ENCODE assay signal across 8 cellular contexts in genomic region chr3:4741404-4742307, GRCh38.
DNase-seq lines count a peak whose midpoint lies in the region; ATAC-seq and TF ChIP-seq lines count a peak whose summit lies in the region.

No MANE protein-coding gene starts in this region.

- WGBS in spleen, 5 donors = 37 to 58% (median 44%) methylated on average over 14 of the region's 14 CpGs

- no peak overlapping the region for H3K4me3 ChIP-seq in spleen

- no peak for TF ChIP-seq CTCF in spleen (IDR thresholded peaks at IDR 0.05 in 8 of 11, conservative IDR thresholded peaks at IDR 0.05 in 3 of 11)

- H3K27ac Mint-ChIP-seq in immature natural killer cell = peak overlapping the region; percentile 94 to 98 (median 96)

- peaks cover 12 to 64% (median 34%) of the 10 kb centered on the region in 6 donors for H3K4me1 ChIP-seq in spleen

- H3K4me1 Mint-ChIP-seq in immature natural killer cell = peaks cover 71 to 84% of the 10 kb centered on the region in 2 donors

- peaks cover 2 to 8% (median 5%) of the 10 kb centered on the region in 3 donors for H3K27me3 Mint-ChIP-seq in immature natural killer cell (ENCODE audit: low read depth in 3 of 3)

- H3K27ac ChIP-seq in spleen = peak overlapping the region; percentile 79 to 91 (median 84)

- intact Hi-C loops in spleen (cut with DNase I; ENCODE audit: low total_unique reads) = no loop called here

- peaks cover 0 to 4% (median 0%) of the 10 kb centered on the region in 6 donors for H3K9me3 Mint-ChIP-seq in immature natural killer cell

- H3K36me3 Mint-ChIP-seq in immature natural killer cell = peaks cover 6 to 14% (median 13%) of the 10 kb centered on the region in 3 donors

- H3K27me3 ChIP-seq in spleen (replicated peaks in 1 of 7) = no peaks in the 10 kb centered on the region

- DNase-seq in CD1c-positive myeloid dendritic cell (ENCODE audit: extremely low spot score) (peak; percentile 86), MV-4-11 (lab: John Stamatoyannopoulos, UW) (peak; percentile 98), amniotic epithelial cell (ENCODE audit: low read depth) (peak; percentile 98), immature natural killer cell (peak; percentile 60 to 67 (median 61)), spleen (no peak), NCI-H1092 (lab: John Stamatoyannopoulos, UW) (no peak)
- DNase-seq in stimulated activated naive CD4-positive, alpha-beta T cell treated with Interleukin-2 at 50 U/mL for 16 hours (lab: John Stamatoyannopoulos, UW) = no peak

- ATAC-seq in HG02884 (IDR thresholded peaks at IDR 0.05; ENCODE audit: unreplicated experiment) = no peak

- peaks cover 0 to 67% (median 6%) of the 10 kb centered on the region in 6 donors for H3K36me3 ChIP-seq in spleen

- no peaks in the 10 kb centered on the region for H3K9me3 ChIP-seq in spleen

- H3K4me3 Mint-ChIP-seq in immature natural killer cell = peak overlapping the region; percentile 70 to 87 (median 82)

- no peak for TF ChIP-seq POLR2A in spleen (IDR thresholded peaks at IDR 0.05)

Comparison
In these comparisons a context has a peak if more than half of its experiments do, and no peak if none do; other contexts are left out.
1. DNase-seq: peak in CD1c-positive myeloid dendritic cell (single experiment), MV-4-11 (single experiment), amniotic epithelial cell (single experiment) and immature natural killer cell (3 of 3); none in spleen (single experiment), stimulated activated naive CD4-positive, alpha-beta T cell treated with Interleukin-2 at 50 U/mL for 16 hours (single experiment) and NCI-H1092 (single experiment).